In genomic region chr10:116744163-116744788, GRCh38 we compare ENCODE assay signal across 16 cellular contexts. TPM values are rescaled to one million over a fixed set of nuclear protein-coding genes. Genes with fewer than 3 reads are reported as not detected.
DNase-seq lines count a peak whose midpoint lies in the region; ATAC-seq and TF ChIP-seq lines count a peak whose summit lies in the region.
"Had no signal": no experiment of that assay in that cellular context is flagged by ENCODE, and none has a peak within 500 bp of the region (broad histone marks: within the 10 kb centered on the region; RNA-seq: fewer than 3 reads in every experiment).

No MANE protein-coding gene starts in this region.

- H3K36me3 Mint-ChIP-seq in activated T-helper 17 cell treated with anti-CD3 and anti-CD28 coated beads, Interleukin-2, amount 50 U/mL, for 72 hours (ENCODE audit: low read depth) = no peaks in the 10 kb centered on the region
- no peaks in the 10 kb centered on the region for H3K36me3 Mint-ChIP-seq in nephron (ENCODE audit: low read depth)
- H3K36me3 Mint-ChIP-seq: activated naive CD4-positive, alpha-beta T cell treated with anti-CD3 and anti-CD28 coated beads, Interleukin-2, amount 50 U/mL, for 24 hours had no signal

- TF ChIP-seq CTCF in nephron (IDR thresholded peaks at IDR 0.05; ENCODE audit: unreplicated experiment in 3 of 3) = no peak

- H3K27me3 ChIP-seq in BLaER1 treated with 17β-estradiol and CSF1 and Interleukin-3, amounts not matched to agents 10 nM and 100 nM = peaks cover 43 to 62% (median 58%) of the 10 kb centered on the region in 11 experiments

- no peak overlapping the region for H3K27ac ChIP-seq in BLaER1 treated with 17β-estradiol and CSF1 and Interleukin-3, amounts not matched to agents 10 nM and 100 nM
- H3K27ac ChIP-seq: neutrophil, SK-N-MC had no signal

- H3K9me3 ChIP-seq in BLaER1 treated with 17β-estradiol and CSF1 and Interleukin-3, amounts not matched to agents 10 nM and 100 nM (replicated peaks in 1 of 11) = peaks cover 0 to 14% (median 11%) of the 10 kb centered on the region in 11 experiments; a peak in 14 of 22 replicates
- H3K9me3 ChIP-seq: neutrophil had no signal

- H3K4me3 ChIP-seq in BLaER1 treated with 17β-estradiol and CSF1 and Interleukin-3, amounts not matched to agents 10 nM and 100 nM = no peak overlapping the region
- H3K4me3 ChIP-seq: SK-N-MC had no signal

- peaks cover 10 to 39% (median 27%) of the 10 kb centered on the region in 10 experiments for H3K4me1 ChIP-seq in BLaER1 treated with 17β-estradiol and CSF1 and Interleukin-3, amounts not matched to agents 10 nM and 100 nM

- no peaks in the 10 kb centered on the region for H3K36me3 ChIP-seq in BLaER1 treated with 17β-estradiol and CSF1 and Interleukin-3, amounts not matched to agents 10 nM and 100 nM
- H3K36me3 ChIP-seq: neutrophil had no signal

- H3K27me3 Mint-ChIP-seq in activated T-helper 17 cell treated with anti-CD3 and anti-CD28 coated beads, Interleukin-2, amount 50 U/mL, for 72 hours = peaks cover 56% of the 10 kb centered on the region
- peaks cover 45% of the 10 kb centered on the region for H3K27me3 Mint-ChIP-seq in nephron (ENCODE audit: low read depth)

- peaks cover 5% of the 10 kb centered on the region for H3K4me1 Mint-ChIP-seq in activated T-helper 17 cell treated with anti-CD3 and anti-CD28 coated beads, Interleukin-2, amount 50 U/mL, for 72 hours
- H3K4me1 Mint-ChIP-seq in nephron = no peaks in the 10 kb centered on the region
- H3K4me1 Mint-ChIP-seq: activated naive CD4-positive, alpha-beta T cell treated with anti-CD3 and anti-CD28 coated beads, Interleukin-2, amount 50 U/mL, for 24 hours had no signal

- H3K9me3 Mint-ChIP-seq in activated T-helper 17 cell treated with anti-CD3 and anti-CD28 coated beads, Interleukin-2, amount 50 U/mL, for 72 hours = peaks cover 3% of the 10 kb centered on the region
- no peaks in the 10 kb centered on the region for H3K9me3 Mint-ChIP-seq in nephron
- H3K9me3 Mint-ChIP-seq: activated naive CD4-positive, alpha-beta T cell treated with anti-CD3 and anti-CD28 coated beads, Interleukin-2, amount 50 U/mL, for 24 hours; activated T-cell treated with anti-CD3 and anti-CD28 coated beads, Interleukin-2, amount 50 U/mL, for 4 hours had no signal

- peak overlapping the region; percentile 57 for H3K4me3 Mint-ChIP-seq in activated T-helper 17 cell treated with anti-CD3 and anti-CD28 coated beads, Interleukin-2, amount 50 U/mL, for 72 hours
- H3K4me3 Mint-ChIP-seq in nephron = peak overlapping the region; percentile 68 to 79 (median 78)
- H3K4me3 Mint-ChIP-seq: activated T-cell treated with anti-CD3 and anti-CD28 coated beads, Interleukin-2, amount 50 U/mL, for 4 hours had no signal

- ATAC-seq in activated T-helper 17 cell treated with anti-CD3 and anti-CD28 coated beads, Interleukin-2, amount 50 U/mL, for 72 hours (replicated peaks) = no peak
- ATAC-seq in GM21367 (IDR thresholded peaks at IDR 0.05; ENCODE audit: unreplicated experiment) = no peak
- no peak for ATAC-seq in HG03439 (IDR thresholded peaks at IDR 0.05; ENCODE audit: unreplicated experiment)
- ATAC-seq: activated T-cell treated with anti-CD3 and anti-CD28 coated beads, Interleukin-2, amount 50 U/mL, for 4 hours had no signal

- no peak overlapping the region for H3K9ac ChIP-seq in BLaER1 treated with 17β-estradiol and CSF1 and Interleukin-3, amounts not matched to agents 10 nM and 100 nM

- H3K27ac Mint-ChIP-seq in activated T-helper 17 cell treated with anti-CD3 and anti-CD28 coated beads, Interleukin-2, amount 50 U/mL, for 72 hours = no peak overlapping the region
- peak overlapping the region in 1 of 3 experiments; percentile 6 for H3K27ac Mint-ChIP-seq in nephron
- H3K27ac Mint-ChIP-seq: activated naive CD4-positive, alpha-beta T cell treated with anti-CD3 and anti-CD28 coated beads, Interleukin-2, amount 50 U/mL, for 24 hours had no signal

- peak; percentile 8 for DNase-seq in DMS79 treated with DMSO at 0.1 percent for 48 hours (lab: John Stamatoyannopoulos, UW)
- DNase-seq in activated CD4-positive, alpha-beta T cell treated with anti-CD3 and anti-CD28 coated beads, Interleukin-2, amount 50 U/mL, for 48 hours = no peak
- DNase-seq in RPMI8226 = no peak
- DNase-seq: activated T-cell treated with anti-CD3 and anti-CD28 coated beads, Interleukin-2, amount 50 U/mL, for 4 hours; KG1; mesendoderm; NCI-H1930; NK-92 treated with Interleukin-12 subunit alpha and Interleukin-12 subunit beta, amount 100 ng/mL, for 24 hours had no signal

- H3K4me2 ChIP-seq in BLaER1 treated with 17β-estradiol and CSF1 and Interleukin-3, amounts not matched to agents 10 nM and 100 nM = peak overlapping the region in 8 of 11 experiments; percentile 33 to 71 (median 58); a peak in 16 of 22 replicates

- peaks cover 0 to 33% (median 11%) of the 10 kb centered on the region in 11 experiments; a peak in 10 of 22 replicates for H4K20me1 ChIP-seq in BLaER1 treated with 17β-estradiol and CSF1 and Interleukin-3, amounts not matched to agents 10 nM and 100 nM

RNA-seq across cellular contexts. Expression of gene HSPA12A, which starts 1.9 kb away (rescaled TPM):
- total RNA-seq in activated T-helper 17 cell treated with anti-CD3 and anti-CD28 coated beads, Interleukin-2, amount 50 U/mL, for 72 hours = 1 to 10 TPM in 1 of 2 donors, under 1 TPM in 1; 0.22 to 1.1 TPM
